11 cellular contexts compared by ENCODE assay signal in genomic region chr4:90142091-90142490, GRCh38. TPM values are rescaled to one million over a fixed set of nuclear protein-coding genes. Genes with fewer than 3 reads are reported as not detected.
"Had no signal": no experiment of that assay in that cellular context is flagged by ENCODE, and none has a peak within 500 bp of the region (broad histone marks: within the 10 kb centered on the region; RNA-seq: fewer than 3 reads in every experiment).

No MANE protein-coding gene starts in this region.

- H3K27me3 ChIP-seq: brain microvascular endothelial cell, neutrophil, stomach had no signal

- H3K9me3 ChIP-seq: lower lobe of right lung, neutrophil, stomach had no signal

- ATAC-seq: activated CD8-positive, alpha-beta T cell treated with anti-CD3 and anti-CD28 coated beads for 36 hours; activated T-cell treated with anti-CD3 and anti-CD28 coated beads, Interleukin-2, amount 50 U/mL, for 72 hours; lower lobe of right lung had no signal

- H3K4me3 ChIP-seq: lower lobe of right lung, stomach had no signal

- H3K36me3 ChIP-seq: brain microvascular endothelial cell, lower lobe of right lung, neutrophil, stomach had no signal

- H3K27ac ChIP-seq: brain microvascular endothelial cell, lower lobe of right lung, neutrophil, stomach had no signal

- DNase-seq: activated CD4-positive, alpha-beta T cell treated with anti-CD3 and anti-CD28 coated beads for 4 hours; activated CD8-positive, alpha-beta memory T cell treated with anti-CD3 and anti-CD28 coated beads, Interleukin-2, amount 50 U/mL, for 4 hours; activated CD8-positive, alpha-beta T cell treated with anti-CD3 and anti-CD28 coated beads for 36 hours; activated gamma-delta T cell treated with Interleukin-2 at 50 U/mL for 16 hours; activated naive CD8-positive, alpha-beta T cell treated with anti-CD3 and anti-CD28 coated beads for 36 hours; activated T-cell treated with anti-CD3 and anti-CD28 coated beads, Interleukin-2, amount 50 U/mL, for 72 hours; brain microvascular endothelial cell; lower lobe of right lung; posterior cingulate gyrus; stomach had no signal

RNA-seq across cellular contexts. Expression of gene CCSER1, which starts 14.9 kb away (rescaled TPM):
- total RNA-seq: activated CD8-positive, alpha-beta T cell treated with anti-CD3 and anti-CD28 coated beads for 36 hours had no signal
